ENCODE assay signal across 8 cellular contexts in genomic region chr15:32615051-32615870, GRCh38. TPM values are rescaled to one million over a fixed set of nuclear protein-coding genes. Genes with fewer than 3 reads are reported as not detected.
DNase-seq lines count a peak whose midpoint lies in the region; ATAC-seq, FAIRE-seq and TF ChIP-seq lines count a peak whose summit lies in the region.
"Not testable (repeated sequence)": the region's sequence is repeated elsewhere in the genome, so short reads cannot be mapped to it uniquely, and the experiment has no call there.

A gene with protein sequence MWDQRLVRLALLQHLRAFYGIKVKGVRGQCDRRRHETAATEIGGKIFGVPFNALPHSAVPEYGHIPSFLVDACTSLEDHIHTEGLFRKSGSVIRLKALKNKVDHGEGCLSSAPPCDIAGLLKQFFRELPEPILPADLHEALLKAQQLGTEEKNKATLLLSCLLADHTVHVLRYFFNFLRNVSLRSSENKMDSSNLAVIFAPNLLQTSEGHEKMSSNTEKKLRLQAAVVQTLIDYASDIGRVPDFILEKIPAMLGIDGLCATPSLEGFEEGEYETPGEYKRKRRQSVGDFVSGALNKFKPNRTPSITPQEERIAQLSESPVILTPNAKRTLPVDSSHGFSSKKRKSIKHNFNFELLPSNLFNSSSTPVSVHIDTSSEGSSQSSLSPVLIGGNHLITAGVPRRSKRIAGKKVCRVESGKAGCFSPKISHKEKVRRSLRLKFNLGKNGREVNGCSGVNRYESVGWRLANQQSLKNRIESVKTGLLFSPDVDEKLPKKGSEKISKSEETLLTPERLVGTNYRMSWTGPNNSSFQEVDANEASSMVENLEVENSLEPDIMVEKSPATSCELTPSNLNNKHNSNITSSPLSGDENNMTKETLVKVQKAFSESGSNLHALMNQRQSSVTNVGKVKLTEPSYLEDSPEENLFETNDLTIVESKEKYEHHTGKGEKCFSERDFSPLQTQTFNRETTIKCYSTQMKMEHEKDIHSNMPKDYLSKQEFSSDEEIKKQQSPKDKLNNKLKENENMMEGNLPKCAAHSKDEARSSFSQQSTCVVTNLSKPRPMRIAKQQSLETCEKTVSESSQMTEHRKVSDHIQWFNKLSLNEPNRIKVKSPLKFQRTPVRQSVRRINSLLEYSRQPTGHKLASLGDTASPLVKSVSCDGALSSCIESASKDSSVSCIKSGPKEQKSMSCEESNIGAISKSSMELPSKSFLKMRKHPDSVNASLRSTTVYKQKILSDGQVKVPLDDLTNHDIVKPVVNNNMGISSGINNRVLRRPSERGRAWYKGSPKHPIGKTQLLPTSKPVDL (plus strand): TSS chr15:32615504. CDS start chr15:32616212, 708 bp downstream.

- H3K4me1 Mint-ChIP-seq in CD14-positive monocyte (peaks cover 17% of the 10 kb centered on the region), T-cell (peaks cover 17 to 28% (median 18%) of the 10 kb centered on the region in 3 donors)
- peaks cover 16% of the 10 kb centered on the region for H3K4me1 Mint-ChIP-seq in activated naive CD8-positive, alpha-beta T cell treated with anti-CD3 and anti-CD28 coated beads, Interleukin-2, amount 10 ng/mL, durations not matched to agents 7 days and 5 days
- peaks cover 9 to 20% (median 16%) of the 10 kb centered on the region in 7 donors for H3K4me1 Mint-ChIP-seq in naive thymus-derived CD4-positive, alpha-beta T cell

- FAIRE-seq in frontal cortex (lab: Jason Lieb, UNC) = not testable (repeated sequence)

- not testable (repeated sequence) for H3K27me3 Mint-ChIP-seq in CD14-positive monocyte (ENCODE audit: low read depth in 3 of 3); T-cell; activated naive CD8-positive, alpha-beta T cell treated with anti-CD3 and anti-CD28 coated beads, Interleukin-2, amount 10 ng/mL, durations not matched to agents 7 days and 5 days; naive thymus-derived CD4-positive, alpha-beta T cell

- not testable (repeated sequence) for H3K9me3 ChIP-seq in naive thymus-derived CD4-positive, alpha-beta T cell (ENCODE audit: control insufficient read depth in 2 of 3, low read length in 3 of 3)

- H3K36me3 ChIP-seq in naive thymus-derived CD4-positive, alpha-beta T cell (ENCODE audit: control insufficient read depth in 2 of 3, insufficient read depth in 3 of 3, low read length in 3 of 3) = not testable (repeated sequence)

- DNase-seq in CD14-positive monocyte (ENCODE audit: low spot score) = peak; percentile 76
- DNase-seq in T-cell = peak; percentile 67 to 89 (median 80)
- peak; percentile 85 for DNase-seq in activated naive CD8-positive, alpha-beta T cell treated with anti-CD3 and anti-CD28 coated beads, Interleukin-2, amount 10 ng/mL, durations not matched to agents 7 days and 5 days
- peak; percentile 31 to 58 for DNase-seq in frontal cortex (ENCODE audit: low spot score in 2 of 2)
- peak; percentile 53 to 90 (median 86) for DNase-seq in naive thymus-derived CD4-positive, alpha-beta T cell
- DNase-seq in stimulated activated CD8-positive, alpha-beta memory T cell treated with anti-CD3 and anti-CD28 coated beads, Interleukin-15, amount 100 ng/mL, for 24 hours (ENCODE audit: low read depth) = peak; percentile 35

- intact Hi-C loops in CD14-positive monocyte (cut with micrococcal nuclease); naive thymus-derived CD4-positive, alpha-beta T cell (cut with micrococcal nuclease): not testable (repeated sequence)

- peak within 1 kb of the TSS; percentile 100 for H3K4me3 Mint-ChIP-seq in CD14-positive monocyte
- H3K4me3 Mint-ChIP-seq in T-cell = peak within 1 kb of the TSS; percentile 95 to 99 (median 97)
- peak within 1 kb of the TSS; percentile 100 for H3K4me3 Mint-ChIP-seq in activated naive CD8-positive, alpha-beta T cell treated with anti-CD3 and anti-CD28 coated beads, Interleukin-2, amount 10 ng/mL, durations not matched to agents 7 days and 5 days
- peak within 1 kb of the TSS; percentile 93 to 99 (median 96) for H3K4me3 Mint-ChIP-seq in naive thymus-derived CD4-positive, alpha-beta T cell

- H3K27ac Mint-ChIP-seq in CD14-positive monocyte (peak within 1 kb of the TSS; percentile 90 to 96 (median 93)), T-cell (peak within 1 kb of the TSS; percentile 91 to 92)
- H3K27ac Mint-ChIP-seq in activated naive CD8-positive, alpha-beta T cell treated with anti-CD3 and anti-CD28 coated beads, Interleukin-2, amount 10 ng/mL, durations not matched to agents 7 days and 5 days = peak within 1 kb of the TSS; percentile 99
- peak within 1 kb of the TSS; percentile 93 to 99 (median 95) for H3K27ac Mint-ChIP-seq in naive thymus-derived CD4-positive, alpha-beta T cell

- not testable (repeated sequence) for H3K9me3 Mint-ChIP-seq in CD14-positive monocyte; T-cell; activated naive CD8-positive, alpha-beta T cell treated with anti-CD3 and anti-CD28 coated beads, Interleukin-2, amount 10 ng/mL, durations not matched to agents 7 days and 5 days; naive thymus-derived CD4-positive, alpha-beta T cell

- peak within 1 kb of the TSS; percentile 75 for H3K27ac ChIP-seq in naive thymus-derived CD4-positive, alpha-beta T cell (ENCODE audit: low read depth, low read length)

- TF ChIP-seq CTCF in CD14-positive monocyte (IDR thresholded peaks at IDR 0.05) = not testable (repeated sequence)

- ATAC-seq in GM19452 (IDR thresholded peaks at IDR 0.05; ENCODE audit: unreplicated experiment) = peak; percentile 72
- peak; percentile 61 for ATAC-seq in HG03342 (IDR thresholded peaks at IDR 0.05; ENCODE audit: unreplicated experiment)
- peak; percentile 82 to 91 (median 86) for ATAC-seq in T-cell (replicated peaks in 1 of 4)
- peak; percentile 90 for ATAC-seq in activated naive CD8-positive, alpha-beta T cell treated with anti-CD3 and anti-CD28 coated beads, Interleukin-2, amount 10 ng/mL, durations not matched to agents 7 days and 5 days (ENCODE audit: low read depth)
- peak; percentile 94 for ATAC-seq in naive thymus-derived CD4-positive, alpha-beta T cell

- POLR2A ChIA-PET in T-cell (lab: Charles Lee) = interaction anchor here in 1 of 2 donors (0.6 to 0.7 kb wide), 2 partner anchors 580 to 1692 kb away, joined by 3 to 4 read pairs; partner anchors contain the start of gene FMN1
- POLR2A ChIA-PET in activated naive CD8-positive, alpha-beta T cell treated with anti-CD3 and anti-CD28 coated beads, Interleukin-2, amount 10 ng/mL, durations not matched to agents 7 days and 5 days (lab: Charles Lee); naive thymus-derived CD4-positive, alpha-beta T cell (lab: Charles Lee): not testable (repeated sequence)

- CTCF ChIA-PET in T-cell (lab: Charles Lee); naive thymus-derived CD4-positive, alpha-beta T cell (lab: Charles Lee): not testable (repeated sequence)

- not testable (repeated sequence) for H3K36me3 Mint-ChIP-seq in CD14-positive monocyte, T-cell
- H3K36me3 Mint-ChIP-seq in activated naive CD8-positive, alpha-beta T cell treated with anti-CD3 and anti-CD28 coated beads, Interleukin-2, amount 10 ng/mL, durations not matched to agents 7 days and 5 days = peaks cover 19% of the 10 kb centered on the region
- peaks cover 0 to 11% (median 0%) of the 10 kb centered on the region in 5 donors for H3K36me3 Mint-ChIP-seq in naive thymus-derived CD4-positive, alpha-beta T cell

- not testable (repeated sequence) for H3K4me1 ChIP-seq in naive thymus-derived CD4-positive, alpha-beta T cell (ENCODE audit: control insufficient read depth in 2 of 2, insufficient read depth in 2 of 2, low read length in 2 of 2)

- H3K27me3 ChIP-seq in naive thymus-derived CD4-positive, alpha-beta T cell (ENCODE audit: control insufficient read depth in 2 of 2, insufficient read depth in 2 of 2, low read length in 2 of 2) = not testable (repeated sequence)

- peak within 1 kb of the TSS; percentile 92 for H3K4me3 ChIP-seq in naive thymus-derived CD4-positive, alpha-beta T cell (ENCODE audit: low read length)

RNA-seq across cellular contexts. Expression of the gene that starts here (rescaled TPM):
- 1 to 10 TPM; 1.4 to 1.6 TPM for polyA plus RNA-seq in CD14-positive monocyte
- total RNA-seq in T-cell = 1 to 10 TPM; 4.5 to 6.8 (median 6.2) TPM
- total RNA-seq in activated naive CD8-positive, alpha-beta T cell treated with anti-CD3 and anti-CD28 coated beads, Interleukin-2, amount 10 ng/mL, durations not matched to agents 7 days and 5 days = 100 to 1,000 TPM in 1 of 2 experiments, 10 to 100 TPM in 1; 96.4 to 108 TPM
- 11.8 TPM for total RNA-seq in frontal cortex
- total RNA-seq in naive thymus-derived CD4-positive, alpha-beta T cell = 100 to 1,000 TPM in 1 of 5 experiments, 1 to 10 TPM in 4; 5.0 to 101 (median 5.9) TPM
- 1 to 10 TPM; 2.1 to 2.3 TPM for polyA plus RNA-seq in naive thymus-derived CD4-positive, alpha-beta T cell

Comparison
In these comparisons a context has a peak if more than half of its experiments do, and no peak if none do; other contexts are left out.
1. Peak in every context shown above with its lines: DNase-seq, ATAC-seq, H3K4me3 ChIP-seq and H3K27ac ChIP-seq.
2. DNase-seq: peak in every context shown above with its lines; median percentile 86 in naive thymus-derived CD4-positive, alpha-beta T cell; 85 in activated naive CD8-positive, alpha-beta T cell treated with anti-CD3 and anti-CD28 coated beads, Interleukin-2, amount 10 ng/mL, durations not matched to agents 7 days and 5 days; 80 in T-cell; 76 in CD14-positive monocyte; 44 in frontal cortex; 35 in stimulated activated CD8-positive, alpha-beta memory T cell treated with anti-CD3 and anti-CD28 coated beads, Interleukin-15, amount 100 ng/mL, for 24 hours.